In the genomic region with DNA sequence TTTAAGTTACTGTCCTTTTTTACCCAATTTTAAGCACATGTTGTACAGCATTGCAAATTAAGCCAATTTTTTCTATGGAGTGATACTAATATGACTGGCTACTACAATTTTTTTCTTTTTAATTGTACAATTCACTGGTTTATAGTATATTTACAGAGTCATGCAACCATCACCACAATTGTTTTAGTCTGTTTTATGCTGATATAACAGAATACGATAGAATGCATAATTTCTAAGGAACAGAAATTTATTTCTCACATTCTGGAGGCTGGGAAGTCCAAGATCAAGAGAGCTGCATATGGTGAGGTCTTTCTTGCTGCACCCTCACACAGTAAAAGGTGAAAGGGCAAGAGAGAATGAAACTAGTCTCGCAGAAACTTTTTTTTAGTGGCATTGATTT, we compare ENCODE assay signal across 11 cellular contexts.
"Had no signal": no experiment of that assay in that cellular context is flagged by ENCODE, and none has a peak within 500 bp of the region (broad histone marks: within the 10 kb centered on the region; RNA-seq: fewer than 3 reads in every experiment).

No MANE protein-coding gene starts in this region.

- H3K4me2 ChIP-seq: GM23338 had no signal

- H3K36me3 ChIP-seq: HAP-1 had no signal

- FAIRE-seq: H1, H54 had no signal

- ATAC-seq: GM23338, HCT116 had no signal

- H3K27ac ChIP-seq: GM23248 had no signal

- H3K9ac ChIP-seq: GM23248 had no signal

- DNase-seq: GM23248, GOT3, H7, H9, HCEC 1CT, HFFc6 had no signal

- H3K4me1 ChIP-seq: HAP-1 had no signal

- H2AFZ ChIP-seq: GM23248, GM23338 had no signal

- H3K9me3 ChIP-seq: HAP-1 had no signal

- H3K4me3 ChIP-seq: GM23248, GM23338, HAP-1 had no signal
